Comparison of ENCODE assay signal across 1 cellular context in genomic region chr14:49966304-49966809, GRCh38.
TF ChIP-seq lines count a peak whose summit lies in the region.

No MANE protein-coding gene starts in this region.

TF ChIP-seq in HepG2, 621 proteins besides CTCF, POLR2A, EP300 and RAD21 (continued from another document and continues in another):
- no peak; the same call in 1 of the 2 replicates for TF ChIP-seq AHDC1 (CRISPR knock-in tag; IDR thresholded peaks at IDR 0.05; ENCODE audit: borderline replicate concordance)
- peak; percentile 49; the same call in 1 of the 2 replicates for TF ChIP-seq HOXA3 (CRISPR knock-in tag; IDR thresholded peaks at IDR 0.05)
- no peak for TF ChIP-seq CHCHD3 (CRISPR knock-in tag; IDR thresholded peaks at IDR 0.05)
- no peak for TF ChIP-seq U2AF1 (optimal IDR thresholded peaks at IDR 0.05; ENCODE audit: low read depth, low read length)
- no peak for TF ChIP-seq ONECUT2 (CRISPR knock-in tag; IDR thresholded peaks at IDR 0.05)
- no peak for TF ChIP-seq NFAT5 (CRISPR knock-in tag; IDR thresholded peaks at IDR 0.05)
- no peak for TF ChIP-seq GABPA (IDR thresholded peaks at IDR 0.05; ENCODE audit: low read depth, low read length)
- TF ChIP-seq GABPA (CRISPR knock-in tag; IDR thresholded peaks at IDR 0.05; ENCODE audit: low read depth): no peak
- no peak for TF ChIP-seq SMARCC2 (IDR thresholded peaks at IDR 0.05)
- TF ChIP-seq PATZ1 (CRISPR knock-in tag; IDR thresholded peaks at IDR 0.05): peak; percentile 84
- no peak for TF ChIP-seq ATF7 (IDR thresholded peaks at IDR 0.05)
- TF ChIP-seq ATF7 (CRISPR knock-in tag; IDR thresholded peaks at IDR 0.05): no peak
- no peak for TF ChIP-seq ZNF276 (CRISPR knock-in tag; IDR thresholded peaks at IDR 0.05; ENCODE audit: low read depth)
- TF ChIP-seq GMEB2 (CRISPR knock-in tag; IDR thresholded peaks at IDR 0.05; ENCODE audit: low read depth): no peak
- TF ChIP-seq PHF21A (CRISPR knock-in tag; IDR thresholded peaks at IDR 0.05): peak; percentile 51; the same call in 1 of the 2 replicates
- peak; percentile 78 for TF ChIP-seq ZGPAT (CRISPR knock-in tag; IDR thresholded peaks at IDR 0.05)
- TF ChIP-seq SMAD1 (CRISPR knock-in tag; IDR thresholded peaks at IDR 0.05; ENCODE audit: borderline replicate concordance, low read depth): no peak
- TF ChIP-seq ARHGAP35 (CRISPR knock-in tag; IDR thresholded peaks at IDR 0.05; ENCODE audit: borderline replicate concordance): no peak
- TF ChIP-seq FOXP1 (IDR thresholded peaks at IDR 0.05): no peak
- no peak for TF ChIP-seq FOXP1 (CRISPR knock-in tag; IDR thresholded peaks at IDR 0.05)
- TF ChIP-seq PHF20 (CRISPR knock-in tag; IDR thresholded peaks at IDR 0.05): no peak
- no peak for TF ChIP-seq MEIS1 (CRISPR knock-in tag; IDR thresholded peaks at IDR 0.05; ENCODE audit: borderline replicate concordance)
- no peak for TF ChIP-seq HNRNPK (IDR thresholded peaks at IDR 0.05; ENCODE audit: low read depth, low read length, poor library complexity, severe bottlenecking)
- TF ChIP-seq GATAD2A (CRISPR knock-in tag; IDR thresholded peaks at IDR 0.05): peak; percentile 66
- no peak for TF ChIP-seq ZMAT5 (CRISPR knock-in tag; IDR thresholded peaks at IDR 0.05; ENCODE audit: borderline replicate concordance, low read depth)
- no peak for TF ChIP-seq ZBTB10 (CRISPR knock-in tag; IDR thresholded peaks at IDR 0.05; ENCODE audit: borderline replicate concordance)
- no peak for TF ChIP-seq ZFP90 (CRISPR knock-in tag; IDR thresholded peaks at IDR 0.05; ENCODE audit: borderline replicate concordance)
- TF ChIP-seq DPF2 (CRISPR knock-in tag; IDR thresholded peaks at IDR 0.05; ENCODE audit: borderline replicate concordance, low read depth): no peak
- peak; percentile 82; the same call in 1 of the 2 replicates for TF ChIP-seq TFAP4 (IDR thresholded peaks at IDR 0.05; ENCODE audit: borderline replicate concordance, low read depth)
- peak; percentile 33; the same call in 1 of the 2 replicates for TF ChIP-seq NCOR1 (IDR thresholded peaks at IDR 0.05; ENCODE audit: borderline replicate concordance, low read length)
- no peak for TF ChIP-seq WIZ (CRISPR knock-in tag; IDR thresholded peaks at IDR 0.05)
